ENCODE assay signal across 27 cellular contexts in genomic region chr14:72540836-72541235, GRCh38.
"Had no signal": no experiment of that assay in that cellular context is flagged by ENCODE, and none has a peak within 500 bp of the region (broad histone marks: within the 10 kb centered on the region; RNA-seq: fewer than 3 reads in every experiment).

No MANE protein-coding gene starts in this region.

- H3K79me2 ChIP-seq: hepatocyte had no signal

- H3K9ac ChIP-seq: neural progenitor cell had no signal

- ATAC-seq: heart right ventricle, pancreas, right cardiac atrium, sciatic nerve, upper lobe of right lung had no signal

- H3K27me3 ChIP-seq: heart right ventricle, hepatocyte, neural progenitor cell, pancreas, suprapubic skin, tibial artery, upper lobe of right lung had no signal

- H3K4me1 ChIP-seq: pancreas, prostate gland, upper lobe of right lung had no signal

- H3K36me3 ChIP-seq: heart right ventricle, left ventricle myocardium inferior, neural progenitor cell, pancreas, prostate gland, suprapubic skin, thoracic aorta, upper lobe of right lung had no signal

- H3K36me3 Mint-ChIP-seq: mesothelial cell of epicardium, naive B cell, neural progenitor cell had no signal

- H2AFZ ChIP-seq: hepatocyte, neural progenitor cell had no signal

- H3K9me3 Mint-ChIP-seq: mesothelial cell of epicardium; nephron progenitor cell; neural progenitor cell; stimulated activated naive CD8-positive, alpha-beta T cell treated with anti-CD3 and anti-CD28 coated beads, Interleukin-15, Interleukin-2, amounts not matched to agents 100 ng/mL and 50 ng/mL, for 24 hours had no signal

- H3K4me3 Mint-ChIP-seq: mesothelial cell of epicardium; nephron progenitor cell; neural progenitor cell; stimulated activated naive CD8-positive, alpha-beta T cell treated with anti-CD3 and anti-CD28 coated beads, Interleukin-15, Interleukin-2, amounts not matched to agents 100 ng/mL and 50 ng/mL, for 24 hours had no signal

- H3K9me3 ChIP-seq: heart right ventricle, left ventricle myocardium inferior, pancreas, prostate gland, suprapubic skin, thoracic aorta, tibial artery, upper lobe of right lung had no signal

- DNase-seq: heart right ventricle; islet precursor cell; left ventricle myocardium inferior; mesendoderm; naive B cell; nephron progenitor cell; pancreas; retina; right cardiac atrium; stimulated activated CD4-positive, alpha-beta T cell treated with anti-CD3 and anti-CD28 coated beads, Interleukin-12 subunit alpha, Interleukin-12 subunit beta, amount 100 ng/mL, for 4 hours; stimulated activated CD4-positive, alpha-beta T cell treated with anti-CD3 and anti-CD28 coated beads, Interleukin-15, amount 100 ng/mL, for 24 hours; stimulated activated CD4-positive, alpha-beta T cell treated with anti-CD3 and anti-CD28 coated beads, Interleukin-2, amount 100 ng/mL, for 24 hours; stimulated activated CD4-positive, alpha-beta T cell treated with anti-CD3 and anti-CD28 coated beads, Interleukin-4, amount 100 ng/mL, for 1 hour; stimulated activated naive CD4-positive, alpha-beta T cell; tibial artery; trophoblast cell; upper lobe of right lung had no signal

- H3K27ac Mint-ChIP-seq: mesothelial cell of epicardium; nephron progenitor cell; neural progenitor cell; stimulated activated naive CD8-positive, alpha-beta T cell treated with anti-CD3 and anti-CD28 coated beads, Interleukin-15, Interleukin-2, amounts not matched to agents 100 ng/mL and 50 ng/mL, for 24 hours had no signal

- H3K27me3 Mint-ChIP-seq: naive B cell; stimulated activated naive CD8-positive, alpha-beta T cell treated with anti-CD3 and anti-CD28 coated beads, Interleukin-15, Interleukin-2, amounts not matched to agents 100 ng/mL and 50 ng/mL, for 24 hours had no signal

- H3K27ac ChIP-seq: heart right ventricle, hepatocyte, left ventricle myocardium inferior, neural progenitor cell, pancreas, prostate gland, skin epidermis, suprapubic skin, thoracic aorta, tibial artery, upper lobe of right lung had no signal

- H3K4me2 ChIP-seq: hepatocyte, neural progenitor cell had no signal

- H3K4me3 ChIP-seq: heart right ventricle, hepatocyte, left ventricle myocardium inferior, lung, neural progenitor cell, pancreas, prostate gland, skin epidermis, suprapubic skin, thoracic aorta, tibial artery, upper lobe of right lung had no signal
